Comparison of ENCODE assay signal across 1 cellular context in genomic region chr20:43318749-43319148, GRCh38.
TF ChIP-seq lines count a peak whose summit lies in the region.

No MANE protein-coding gene starts in this region.

TF ChIP-seq in K562, 482 proteins besides CTCF, POLR2A, EP300 and RAD21 (continued from another document and continues in another):
- TF ChIP-seq, protein P1, sequence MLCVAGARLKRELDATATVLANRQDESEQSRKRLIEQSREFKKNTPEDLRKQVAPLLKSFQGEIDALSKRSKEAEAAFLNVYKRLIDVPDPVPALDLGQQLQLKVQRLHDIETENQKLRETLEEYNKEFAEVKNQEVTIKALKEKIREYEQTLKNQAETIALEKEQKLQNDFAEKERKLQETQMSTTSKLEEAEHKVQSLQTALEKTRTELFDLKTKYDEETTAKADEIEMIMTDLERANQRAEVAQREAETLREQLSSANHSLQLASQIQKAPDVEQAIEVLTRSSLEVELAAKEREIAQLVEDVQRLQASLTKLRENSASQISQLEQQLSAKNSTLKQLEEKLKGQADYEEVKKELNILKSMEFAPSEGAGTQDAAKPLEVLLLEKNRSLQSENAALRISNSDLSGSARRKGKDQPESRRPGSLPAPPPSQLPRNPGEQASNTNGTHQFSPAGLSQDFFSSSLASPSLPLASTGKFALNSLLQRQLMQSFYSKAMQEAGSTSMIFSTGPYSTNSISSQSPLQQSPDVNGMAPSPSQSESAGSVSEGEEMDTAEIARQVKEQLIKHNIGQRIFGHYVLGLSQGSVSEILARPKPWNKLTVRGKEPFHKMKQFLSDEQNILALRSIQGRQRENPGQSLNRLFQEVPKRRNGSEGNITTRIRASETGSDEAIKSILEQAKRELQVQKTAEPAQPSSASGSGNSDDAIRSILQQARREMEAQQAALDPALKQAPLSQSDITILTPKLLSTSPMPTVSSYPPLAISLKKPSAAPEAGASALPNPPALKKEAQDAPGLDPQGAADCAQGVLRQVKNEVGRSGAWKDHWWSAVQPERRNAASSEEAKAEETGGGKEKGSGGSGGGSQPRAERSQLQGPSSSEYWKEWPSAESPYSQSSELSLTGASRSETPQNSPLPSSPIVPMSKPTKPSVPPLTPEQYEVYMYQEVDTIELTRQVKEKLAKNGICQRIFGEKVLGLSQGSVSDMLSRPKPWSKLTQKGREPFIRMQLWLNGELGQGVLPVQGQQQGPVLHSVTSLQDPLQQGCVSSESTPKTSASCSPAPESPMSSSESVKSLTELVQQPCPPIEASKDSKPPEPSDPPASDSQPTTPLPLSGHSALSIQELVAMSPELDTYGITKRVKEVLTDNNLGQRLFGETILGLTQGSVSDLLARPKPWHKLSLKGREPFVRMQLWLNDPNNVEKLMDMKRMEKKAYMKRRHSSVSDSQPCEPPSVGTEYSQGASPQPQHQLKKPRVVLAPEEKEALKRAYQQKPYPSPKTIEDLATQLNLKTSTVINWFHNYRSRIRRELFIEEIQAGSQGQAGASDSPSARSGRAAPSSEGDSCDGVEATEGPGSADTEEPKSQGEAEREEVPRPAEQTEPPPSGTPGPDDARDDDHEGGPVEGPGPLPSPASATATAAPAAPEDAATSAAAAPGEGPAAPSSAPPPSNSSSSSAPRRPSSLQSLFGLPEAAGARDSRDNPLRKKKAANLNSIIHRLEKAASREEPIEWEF (CRISPR knock-in tag; IDR thresholded peaks at IDR 0.05) = no peak
- no peak for TF ChIP-seq NR4A1 (CRISPR knock-in tag; IDR thresholded peaks at IDR 0.05)
- no peak for TF ChIP-seq NR4A1 (tag; IDR thresholded peaks at IDR 0.05)
- peak; percentile 58; the same call in 1 of the 2 replicates for TF ChIP-seq NFIC (IDR thresholded peaks at IDR 0.05)
- no peak for TF ChIP-seq ZNF586 (CRISPR knock-in tag; conservative IDR thresholded peaks at IDR 0.05)
- TF ChIP-seq KLF16 (IDR thresholded peaks at IDR 0.05) = peak; percentile 81
- TF ChIP-seq RBM39 (optimal IDR thresholded peaks at IDR 0.05; ENCODE audit: low read depth, low read length) = no peak
- TF ChIP-seq ARID1B (IDR thresholded peaks at IDR 0.05) = peak; percentile 93
- TF ChIP-seq MTA2 (IDR thresholded peaks at IDR 0.05; ENCODE audit: low read depth) = peak; percentile 81
- TF ChIP-seq SMARCC2 (IDR thresholded peaks at IDR 0.05; ENCODE audit: low read depth) = peak; percentile 71; the same call in 1 of the 2 replicates
- 0 out of 2 replicates have a peak, but pooled peaks have one; percentile 23 for TF ChIP-seq MECOM (CRISPR knock-in tag; IDR thresholded peaks at IDR 0.05)
- peak; percentile 81 for TF ChIP-seq DPF2 (IDR thresholded peaks at IDR 0.05)
- no peak for TF ChIP-seq E2F3 (CRISPR knock-in tag; IDR thresholded peaks at IDR 0.05)
- no peak for TF ChIP-seq HCFC1 (IDR thresholded peaks at IDR 0.05; ENCODE audit: low read depth, low read length)
- TF ChIP-seq, protein P2, sequence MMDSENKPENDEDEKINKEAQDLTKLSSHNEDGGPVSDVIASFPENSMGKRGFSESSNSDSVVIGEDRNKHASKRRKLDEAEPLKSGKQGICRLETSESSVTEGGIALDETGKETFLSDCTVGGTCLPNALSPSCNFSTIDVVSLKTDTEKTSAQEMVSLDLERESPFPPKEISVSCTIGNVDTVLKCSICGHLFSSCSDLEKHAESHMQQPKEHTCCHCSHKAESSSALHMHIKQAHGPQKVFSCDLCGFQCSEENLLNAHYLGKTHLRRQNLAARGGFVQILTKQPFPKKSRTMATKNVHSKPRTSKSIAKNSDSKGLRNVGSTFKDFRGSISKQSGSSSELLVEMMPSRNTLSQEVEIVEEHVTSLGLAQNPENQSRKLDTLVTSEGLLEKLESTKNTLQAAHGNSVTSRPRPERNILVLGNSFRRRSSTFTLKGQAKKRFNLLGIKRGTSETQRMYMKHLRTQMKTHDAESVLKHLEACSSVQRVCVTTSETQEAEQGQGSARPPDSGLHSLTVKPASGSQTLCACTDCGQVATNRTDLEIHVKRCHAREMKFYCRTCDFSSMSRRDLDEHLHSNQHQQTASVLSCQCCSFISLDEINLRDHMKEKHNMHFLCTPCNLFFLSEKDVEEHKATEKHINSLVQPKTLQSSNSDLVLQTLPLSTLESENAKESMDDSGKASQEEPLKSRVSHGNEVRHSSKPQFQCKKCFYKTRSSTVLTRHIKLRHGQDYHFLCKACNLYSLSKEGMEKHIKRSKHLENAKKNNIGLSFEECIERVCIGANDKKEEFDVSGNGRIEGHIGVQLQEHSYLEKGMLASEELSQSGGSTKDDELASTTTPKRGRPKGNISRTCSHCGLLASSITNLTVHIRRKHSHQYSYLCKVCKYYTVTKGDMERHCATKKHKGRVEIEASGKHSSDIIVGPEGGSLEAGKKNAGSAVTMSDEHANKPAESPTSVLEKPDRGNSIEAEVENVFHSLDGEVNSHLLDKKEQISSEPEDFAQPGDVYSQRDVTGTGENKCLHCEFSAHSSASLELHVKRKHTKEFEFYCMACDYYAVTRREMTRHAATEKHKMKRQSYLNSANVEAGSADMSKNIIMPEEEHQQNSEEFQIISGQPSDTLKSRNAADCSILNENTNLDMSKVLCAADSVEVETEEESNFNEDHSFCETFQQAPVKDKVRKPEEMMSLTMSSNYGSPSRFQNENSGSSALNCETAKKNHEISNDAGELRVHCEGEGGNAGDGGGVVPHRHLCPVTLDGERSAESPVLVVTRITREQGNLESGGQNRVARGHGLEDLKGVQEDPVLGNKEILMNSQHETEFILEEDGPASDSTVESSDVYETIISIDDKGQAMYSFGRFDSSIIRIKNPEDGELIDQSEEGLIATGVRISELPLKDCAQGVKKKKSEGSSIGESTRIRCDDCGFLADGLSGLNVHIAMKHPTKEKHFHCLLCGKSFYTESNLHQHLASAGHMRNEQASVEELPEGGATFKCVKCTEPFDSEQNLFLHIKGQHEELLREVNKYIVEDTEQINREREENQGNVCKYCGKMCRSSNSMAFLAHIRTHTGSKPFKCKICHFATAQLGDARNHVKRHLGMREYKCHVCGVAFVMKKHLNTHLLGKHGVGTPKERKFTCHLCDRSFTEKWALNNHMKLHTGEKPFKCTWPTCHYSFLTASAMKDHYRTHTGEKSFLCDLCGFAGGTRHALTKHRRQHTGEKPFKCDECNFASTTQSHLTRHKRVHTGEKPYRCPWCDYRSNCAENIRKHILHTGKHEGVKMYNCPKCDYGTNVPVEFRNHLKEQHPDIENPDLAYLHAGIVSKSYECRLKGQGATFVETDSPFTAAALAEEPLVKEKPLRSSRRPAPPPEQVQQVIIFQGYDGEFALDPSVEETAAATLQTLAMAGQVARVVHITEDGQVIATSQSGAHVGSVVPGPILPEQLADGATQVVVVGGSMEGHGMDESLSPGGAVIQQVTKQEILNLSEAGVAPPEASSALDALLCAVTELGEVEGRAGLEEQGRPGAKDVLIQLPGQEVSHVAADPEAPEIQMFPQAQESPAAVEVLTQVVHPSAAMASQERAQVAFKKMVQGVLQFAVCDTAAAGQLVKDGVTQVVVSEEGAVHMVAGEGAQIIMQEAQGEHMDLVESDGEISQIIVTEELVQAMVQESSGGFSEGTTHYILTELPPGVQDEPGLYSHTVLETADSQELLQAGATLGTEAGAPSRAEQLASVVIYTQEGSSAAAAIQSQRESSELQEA (IDR thresholded peaks at IDR 0.05; ENCODE audit: low read depth) = no peak
- TF ChIP-seq STAT5A (IDR thresholded peaks at IDR 0.05; ENCODE audit: borderline replicate concordance, low read length) = peak; percentile 53; the same call in 1 of the 2 replicates
- no peak for TF ChIP-seq FOXO4 (CRISPR knock-in tag; IDR thresholded peaks at IDR 0.05)
- TF ChIP-seq TEAD4 (IDR thresholded peaks at IDR 0.05; ENCODE audit: low read length) = peak; percentile 87
- no peak for TF ChIP-seq TEAD4 (CRISPR knock-in tag; IDR thresholded peaks at IDR 0.05; ENCODE audit: borderline replicate concordance)
- no peak for TF ChIP-seq PHTF2 (CRISPR knock-in tag; IDR thresholded peaks at IDR 0.05)
- peak; percentile 86 for TF ChIP-seq TAL1 (IDR thresholded peaks at IDR 0.05)
- peak; percentile 86 for TF ChIP-seq FOSL1 (tag; conservative IDR thresholded peaks at IDR 0.05)
- TF ChIP-seq, protein P3, sequence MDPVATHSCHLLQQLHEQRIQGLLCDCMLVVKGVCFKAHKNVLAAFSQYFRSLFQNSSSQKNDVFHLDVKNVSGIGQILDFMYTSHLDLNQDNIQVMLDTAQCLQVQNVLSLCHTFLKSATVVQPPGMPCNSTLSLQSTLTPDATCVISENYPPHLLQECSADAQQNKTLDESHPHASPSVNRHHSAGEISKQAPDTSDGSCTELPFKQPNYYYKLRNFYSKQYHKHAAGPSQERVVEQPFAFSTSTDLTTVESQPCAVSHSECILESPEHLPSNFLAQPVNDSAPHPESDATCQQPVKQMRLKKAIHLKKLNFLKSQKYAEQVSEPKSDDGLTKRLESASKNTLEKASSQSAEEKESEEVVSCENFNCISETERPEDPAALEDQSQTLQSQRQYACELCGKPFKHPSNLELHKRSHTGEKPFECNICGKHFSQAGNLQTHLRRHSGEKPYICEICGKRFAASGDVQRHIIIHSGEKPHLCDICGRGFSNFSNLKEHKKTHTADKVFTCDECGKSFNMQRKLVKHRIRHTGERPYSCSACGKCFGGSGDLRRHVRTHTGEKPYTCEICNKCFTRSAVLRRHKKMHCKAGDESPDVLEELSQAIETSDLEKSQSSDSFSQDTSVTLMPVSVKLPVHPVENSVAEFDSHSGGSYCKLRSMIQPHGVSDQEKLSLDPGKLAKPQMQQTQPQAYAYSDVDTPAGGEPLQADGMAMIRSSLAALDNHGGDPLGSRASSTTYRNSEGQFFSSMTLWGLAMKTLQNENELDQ (CRISPR knock-in tag; IDR thresholded peaks at IDR 0.05; ENCODE audit: borderline replicate concordance) = no peak
- TF ChIP-seq TFAP4 (CRISPR knock-in tag; IDR thresholded peaks at IDR 0.05; ENCODE audit: borderline replicate concordance) = peak; percentile 93
- TF ChIP-seq HDAC2 (IDR thresholded peaks at IDR 0.05) = 0 out of 2 replicates have a peak, but pooled peaks have one; percentile 23
- TF ChIP-seq, protein P4, sequence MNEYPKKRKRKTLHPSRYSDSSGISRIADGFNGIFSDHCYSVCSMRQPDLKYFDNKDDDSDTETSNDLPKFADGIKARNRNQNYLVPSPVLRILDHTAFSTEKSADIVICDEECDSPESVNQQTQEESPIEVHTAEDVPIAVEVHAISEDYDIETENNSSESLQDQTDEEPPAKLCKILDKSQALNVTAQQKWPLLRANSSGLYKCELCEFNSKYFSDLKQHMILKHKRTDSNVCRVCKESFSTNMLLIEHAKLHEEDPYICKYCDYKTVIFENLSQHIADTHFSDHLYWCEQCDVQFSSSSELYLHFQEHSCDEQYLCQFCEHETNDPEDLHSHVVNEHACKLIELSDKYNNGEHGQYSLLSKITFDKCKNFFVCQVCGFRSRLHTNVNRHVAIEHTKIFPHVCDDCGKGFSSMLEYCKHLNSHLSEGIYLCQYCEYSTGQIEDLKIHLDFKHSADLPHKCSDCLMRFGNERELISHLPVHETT (CRISPR knock-in tag; conservative IDR thresholded peaks at IDR 0.05 in 1 of 2, IDR thresholded peaks at IDR 0.05 in 1 of 2) = 0 out of 4 replicates have a peak, but pooled peaks of 1 of the 2 experiments have one; percentile 54
- TF ChIP-seq POLR2AphosphoS5 (IDR thresholded peaks at IDR 0.05; ENCODE audit: control insufficient read depth, insufficient read depth, low read depth, low read length) = peak; percentile 66; the same call in 1 of the 2 replicates
- TF ChIP-seq ZNF76 (CRISPR knock-in tag; IDR thresholded peaks at IDR 0.05; ENCODE audit: borderline replicate concordance) = no peak
- no peak for TF ChIP-seq THAP7 (CRISPR knock-in tag; IDR thresholded peaks at IDR 0.05)
- peak; percentile 92 for TF ChIP-seq CBFA2T3 (IDR thresholded peaks at IDR 0.05)
- no peak for TF ChIP-seq STAT6 (CRISPR knock-in tag; IDR thresholded peaks at IDR 0.05)
- TF ChIP-seq JUND (IDR thresholded peaks at IDR 0.05; ENCODE audit: borderline replicate concordance, low read depth, low read length) = peak; percentile 30; the same call in 1 of the 2 replicates
- peak; percentile 44; the same call in 1 of the 3 replicates for TF ChIP-seq JUND (tag; IDR thresholded peaks at IDR 0.05; ENCODE audit: borderline replicate concordance, low read depth, low read length)
- peak; percentile 92 for TF ChIP-seq TCF3 (CRISPR knock-in tag; IDR thresholded peaks at IDR 0.05)
- TF ChIP-seq RB1 (IDR thresholded peaks at IDR 0.05; ENCODE audit: low read depth) = no peak
